In the genomic region with DNA sequence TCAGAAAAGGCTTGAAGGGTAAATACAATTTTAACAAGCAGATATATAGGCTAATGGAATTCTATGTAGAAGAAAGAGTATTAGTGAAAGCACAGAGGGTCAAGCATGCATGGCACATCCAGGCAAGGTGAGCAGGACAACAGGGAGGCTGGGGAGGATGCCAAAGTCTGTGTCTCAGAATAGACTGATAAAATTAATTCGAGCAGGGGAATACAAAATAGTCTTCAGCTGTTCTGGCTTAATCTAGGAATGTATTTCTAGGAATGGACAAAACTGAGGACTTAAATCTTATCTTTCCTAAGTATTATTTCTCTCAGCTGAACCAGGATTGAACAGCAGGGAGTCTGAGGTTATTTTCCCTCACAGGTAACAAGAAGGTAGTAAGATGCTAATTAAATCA, we compare ENCODE assay signal across 31 cellular contexts.
"Had no signal": no experiment of that assay in that cellular context is flagged by ENCODE, and none has a peak within 500 bp of the region (broad histone marks: within the 10 kb centered on the region; RNA-seq: fewer than 3 reads in every experiment).

No MANE protein-coding gene starts in this region.

- H3K27me3 Mint-ChIP-seq: activated CD4-positive, alpha-beta memory T cell treated with anti-CD3 and anti-CD28 coated beads for 36 hours; activated CD4-positive, alpha-beta T cell treated with anti-CD3 and anti-CD28 coated beads for 36 hours; activated CD4-positive, alpha-beta T cell treated with anti-CD3 and anti-CD28 coated beads, Interleukin-2, amount 10 ng/mL, durations not matched to agents 24 days and 14 days; activated CD8-positive, alpha-beta memory T cell treated with anti-CD3 and anti-CD28 coated beads, Interleukin-2, amount 10 ng/mL, durations not matched to agents 7 days and 5 days; activated naive CD8-positive, alpha-beta T cell; central memory CD8-positive, alpha-beta T cell; effector memory CD8-positive, alpha-beta T cell; T-cell had no signal

- H3K27ac Mint-ChIP-seq: activated CD4-positive, alpha-beta memory T cell treated with anti-CD3 and anti-CD28 coated beads for 36 hours; activated CD4-positive, alpha-beta T cell treated with anti-CD3 and anti-CD28 coated beads for 36 hours; activated CD4-positive, alpha-beta T cell treated with anti-CD3 and anti-CD28 coated beads, Interleukin-2, amount 10 ng/mL, durations not matched to agents 24 days and 14 days; activated CD8-positive, alpha-beta memory T cell treated with anti-CD3 and anti-CD28 coated beads, Interleukin-2, amount 10 ng/mL, durations not matched to agents 7 days and 5 days; activated CD8-positive, alpha-beta T cell treated with anti-CD3 and anti-CD28 coated beads, Interleukin-2, amount 10 ng/mL, durations not matched to agents 7 days and 5 days; activated naive CD8-positive, alpha-beta T cell; activated T-helper 1 cell treated with anti-CD3 and anti-CD28 coated beads, Interleukin-12 subunit alpha, Interleukin-12 subunit beta, Interleukin-2, Interleukin-4 antibody, amounts not matched to agents 30 ng/mL and 10 ng/mL and 1 ng/mL, durations not matched to agents 14 hours and 24 hours and 36 hours; T-cell; T-helper 1 cell treated with Interleukin-12 subunit alpha and Interleukin-12 subunit beta and Interleukin-4 antibody, amounts not matched to agents 30 μg/mL and 1 μg/mL, for 36 hours had no signal

- H3K27me3 ChIP-seq: brain microvascular endothelial cell, esophagus muscularis mucosa, foreskin keratinocyte, gastrocnemius medialis, heart left ventricle had no signal

- H3K9me3 ChIP-seq: esophagus muscularis mucosa, gastrocnemius medialis, heart left ventricle had no signal

- H3K4me1 Mint-ChIP-seq: activated CD4-positive, alpha-beta T cell treated with anti-CD3 and anti-CD28 coated beads for 36 hours; activated CD4-positive, alpha-beta T cell treated with anti-CD3 and anti-CD28 coated beads, Interleukin-2, amount 10 ng/mL, durations not matched to agents 24 days and 14 days; activated CD8-positive, alpha-beta memory T cell treated with anti-CD3 and anti-CD28 coated beads, Interleukin-2, amount 10 ng/mL, durations not matched to agents 7 days and 5 days; central memory CD8-positive, alpha-beta T cell; T-cell had no signal

- H3K27ac ChIP-seq: brain microvascular endothelial cell, coronary artery, esophagus muscularis mucosa, foreskin keratinocyte, gastrocnemius medialis, heart left ventricle had no signal

- DNase-seq: activated CD4-positive, alpha-beta memory T cell treated with anti-CD3 and anti-CD28 coated beads for 36 hours; activated CD4-positive, alpha-beta T cell treated with anti-CD3 and anti-CD28 coated beads for 36 hours; activated CD4-positive, CD25-positive, alpha-beta regulatory T cell; activated CD4-positive, CD25-positive, alpha-beta regulatory T cell treated with anti-CD3 and anti-CD28 coated beads, Interleukin-2, amount 50 U/mL, for 72 hours; activated CD8-positive, alpha-beta memory T cell treated with anti-CD3 and anti-CD28 coated beads, Interleukin-2, amount 10 ng/mL, durations not matched to agents 7 days and 5 days; activated CD8-positive, alpha-beta memory T cell treated with anti-CD3 and anti-CD28 coated beads, Interleukin-2, amount 50 U/mL, for 4 hours; activated CD8-positive, alpha-beta T cell treated with anti-CD3 and anti-CD28 coated beads, Interleukin-2, amount 10 ng/mL, durations not matched to agents 7 days and 5 days; activated gamma-delta T cell; activated naive CD4-positive, alpha-beta T cell; activated naive CD4-positive, alpha-beta T cell treated with anti-CD3 and anti-CD28 coated beads, Interleukin-2, amount 50 U/mL, for 16 hours; activated T-cell treated with anti-CD3 and anti-CD28 coated beads, Interleukin-2, amount 50 U/mL, for 1 hour; activated T-cell treated with anti-CD3 and anti-CD28 coated beads, Interleukin-2, amount 50 U/mL, for 48 hours; anterior cingulate cortex; brain microvascular endothelial cell; dermis blood vessel endothelial cell; effector CD4-positive, alpha-beta T cell; effector memory CD8-positive, alpha-beta T cell; erythroblast; foreskin keratinocyte; gastrocnemius medialis; glutamatergic neuron; heart left ventricle; SW 1271; T-cell had no signal

- ATAC-seq: activated CD4-positive, alpha-beta T cell treated with anti-CD3 and anti-CD28 coated beads for 36 hours; activated CD8-positive, alpha-beta memory T cell treated with anti-CD3 and anti-CD28 coated beads, Interleukin-2, amount 10 ng/mL, durations not matched to agents 7 days and 5 days; activated CD8-positive, alpha-beta T cell treated with anti-CD3 and anti-CD28 coated beads, Interleukin-2, amount 10 ng/mL, durations not matched to agents 7 days and 5 days; effector memory CD8-positive, alpha-beta T cell; foreskin keratinocyte; gastrocnemius medialis; heart left ventricle; T-cell had no signal

- H3K4me3 ChIP-seq: coronary artery, esophagus muscularis mucosa, gastrocnemius medialis, heart left ventricle had no signal

- H3K9me3 Mint-ChIP-seq: activated CD4-positive, alpha-beta memory T cell treated with anti-CD3 and anti-CD28 coated beads for 36 hours; activated CD4-positive, alpha-beta T cell treated with anti-CD3 and anti-CD28 coated beads, Interleukin-2, amount 10 ng/mL, durations not matched to agents 24 days and 14 days; activated T-helper 1 cell treated with anti-CD3 and anti-CD28 coated beads, Interleukin-12 subunit alpha, Interleukin-12 subunit beta, Interleukin-2, Interleukin-4 antibody, amounts not matched to agents 30 ng/mL and 10 ng/mL and 1 ng/mL, durations not matched to agents 14 hours and 24 hours and 36 hours; central memory CD8-positive, alpha-beta T cell; effector memory CD8-positive, alpha-beta T cell; T-cell; T-helper 1 cell treated with Interleukin-12 subunit alpha and Interleukin-12 subunit beta and Interleukin-4 antibody, amounts not matched to agents 30 μg/mL and 1 μg/mL, for 36 hours had no signal

- H3K4me3 Mint-ChIP-seq: activated CD4-positive, alpha-beta memory T cell treated with anti-CD3 and anti-CD28 coated beads for 36 hours; activated CD4-positive, alpha-beta T cell treated with anti-CD3 and anti-CD28 coated beads for 36 hours; activated CD4-positive, alpha-beta T cell treated with anti-CD3 and anti-CD28 coated beads, Interleukin-2, amount 10 ng/mL, durations not matched to agents 24 days and 14 days; activated CD8-positive, alpha-beta memory T cell treated with anti-CD3 and anti-CD28 coated beads, Interleukin-2, amount 10 ng/mL, durations not matched to agents 7 days and 5 days; activated CD8-positive, alpha-beta T cell treated with anti-CD3 and anti-CD28 coated beads, Interleukin-2, amount 10 ng/mL, durations not matched to agents 7 days and 5 days; activated naive CD8-positive, alpha-beta T cell; activated T-helper 1 cell treated with anti-CD3 and anti-CD28 coated beads, Interleukin-12 subunit alpha, Interleukin-12 subunit beta, Interleukin-2, Interleukin-4 antibody, amounts not matched to agents 30 ng/mL and 10 ng/mL and 1 ng/mL, durations not matched to agents 14 hours and 24 hours and 36 hours; central memory CD8-positive, alpha-beta T cell; effector memory CD8-positive, alpha-beta T cell; T-cell; T-helper 1 cell treated with Interleukin-12 subunit alpha and Interleukin-12 subunit beta and Interleukin-4 antibody, amounts not matched to agents 30 μg/mL and 1 μg/mL, for 36 hours had no signal

- H3K4me1 ChIP-seq: esophagus muscularis mucosa, foreskin keratinocyte, heart left ventricle had no signal
